ENCODE assay signal across 23 cellular contexts in genomic region chr3:5348229-5348628, GRCh38.
"Had no signal": no experiment of that assay in that cellular context is flagged by ENCODE, and none has a peak within 500 bp of the region (broad histone marks: within the 10 kb centered on the region; RNA-seq: fewer than 3 reads in every experiment).

No MANE protein-coding gene starts in this region.

- ATAC-seq: activated CD4-positive, alpha-beta T cell treated with anti-CD3 and anti-CD28 coated beads for 36 hours; effector memory CD8-positive, alpha-beta T cell; natural killer cell had no signal

- H3K36me3 ChIP-seq: adrenal gland, ascending aorta, breast epithelium, esophagus muscularis mucosa, left ventricle myocardium inferior, upper lobe of left lung had no signal

- H3K9me3 ChIP-seq: adrenal gland, ascending aorta, breast epithelium, upper lobe of left lung had no signal

- H3K4me1 ChIP-seq: adrenal gland, ascending aorta, breast epithelium, left ventricle myocardium inferior had no signal

- H3K27ac ChIP-seq: adrenal gland, ascending aorta, breast epithelium, esophagus muscularis mucosa, hepatocyte, left ventricle myocardium inferior, upper lobe of left lung had no signal

- H3K4me3 ChIP-seq: adrenal gland, ascending aorta, breast epithelium, esophagus muscularis mucosa, hepatocyte, left ventricle myocardium inferior, upper lobe of left lung had no signal

- DNase-seq: activated B cell treated with CpG ODN at 0.5 μM for 24 hours; activated CD4-positive, alpha-beta T cell treated with anti-CD3 and anti-CD28 coated beads for 36 hours; activated CD4-positive, alpha-beta T cell treated with anti-CD3 and anti-CD28 coated beads, Interleukin-2, amount 50 U/mL, for 4 hours; activated CD8-positive, alpha-beta memory T cell treated with anti-CD3 and anti-CD28 coated beads for 24 hours; activated CD8-positive, alpha-beta memory T cell treated with anti-CD3 and anti-CD28 coated beads, Interleukin-2, amount 50 U/mL, for 4 hours; activated naive CD4-positive, alpha-beta T cell; activated T-cell treated with anti-CD3 and anti-CD28 coated beads, Interleukin-2, amount 50 U/mL, for 24 hours; adrenal gland; effector memory CD8-positive, alpha-beta T cell; glutamatergic neuron; immature natural killer cell; left ventricle myocardium inferior; midbrain; natural killer cell; retina; stimulated activated CD4-positive, alpha-beta T cell treated with anti-CD3 and anti-CD28 coated beads, Interleukin-4, amount 100 ng/mL, for 1 hour; stimulated activated naive CD4-positive, alpha-beta T cell; T-helper 9 cell; upper lobe of left lung had no signal
